Comparison of ENCODE assay signal across 8 cellular contexts in genomic region chr14:74945852-74946658, GRCh38. TPM values are rescaled to one million over a fixed set of nuclear protein-coding genes. Genes with fewer than 3 reads are reported as not detected.
DNase-seq lines count a peak whose midpoint lies in the region; ATAC-seq and TF ChIP-seq lines count a peak whose summit lies in the region.

No MANE protein-coding gene starts in this region.

- H3K4me1 ChIP-seq in PC-3 (ENCODE audit: insufficient read depth, low read length) (peaks cover 15% of the 10 kb centered on the region), esophagus squamous epithelium (peaks cover 33 to 67% (median 34%) of the 10 kb centered on the region in 3 donors), stomach (peaks cover 28 to 46% (median 36%) of the 10 kb centered on the region in 4 donors)

- H3K27ac ChIP-seq in PC-3 (ENCODE audit: low read length) = peak overlapping the region; percentile 71
- H3K27ac ChIP-seq in esophagus squamous epithelium = peak overlapping the region; percentile 20 to 76 (median 68)
- H3K27ac ChIP-seq in stomach = peak overlapping the region in 3 of 5 donors; percentile 2 to 57 (median 24)

- no peaks in the 10 kb centered on the region for H3K27me3 ChIP-seq in PC-3 (ENCODE audit: low read length)
- H3K27me3 ChIP-seq in esophagus squamous epithelium = no peaks in the 10 kb centered on the region
- H3K27me3 ChIP-seq in stomach = peaks cover 0 to 8% (median 0%) of the 10 kb centered on the region in 3 donors

- WGBS in esophagus squamous epithelium, 2 donors = 18 to 40% methylated on average over 8 to 12 of the region's 17 CpGs
- 29 to 39% (median 35%) methylated on average over 17 of the region's 17 CpGs for WGBS in stomach, 5 donors

- H2AFZ ChIP-seq in PC-3 (ENCODE audit: low read length) = peak overlapping the region; percentile 18

- no peak for TF ChIP-seq EP300 in stomach (IDR thresholded peaks at IDR 0.05)

- no peaks in the 10 kb centered on the region for H3F3A ChIP-seq in PC-3 (ENCODE audit: low read length, unreplicated experiment)

- CTCF ChIA-PET in PC-3 (lab: Charles Lee) = interaction anchor here (0.5 to 1.2 kb wide), 7 partner anchors 23 to 123 kb away, joined by 3 to 7 read pairs (median 3); partner anchors contain the start of genes RPS6KL1 and ZC2HC1C

- H3K9me3 ChIP-seq in PC-3 (ENCODE audit: low read length) (no peaks in the 10 kb centered on the region), esophagus squamous epithelium (no peaks in the 10 kb centered on the region), stomach (no peaks in the 10 kb centered on the region)

- ATAC-seq in PC-3 (peak; percentile 87), HG03095 (IDR thresholded peaks at IDR 0.05; ENCODE audit: unreplicated experiment) (no peak)

- no peaks in the 10 kb centered on the region for H3K27me3 Mint-ChIP-seq in nephron progenitor cell (ENCODE audit: low read depth, poor library complexity)

- H3K4me1 Mint-ChIP-seq in nephron progenitor cell = peaks cover 48% of the 10 kb centered on the region

- H3K36me3 ChIP-seq in PC-3 (ENCODE audit: low read depth, low read length) (no peaks in the 10 kb centered on the region), esophagus squamous epithelium (peaks cover 0 to 7% (median 0%) of the 10 kb centered on the region in 3 donors), stomach (no peaks in the 10 kb centered on the region)

- H3K9me2 ChIP-seq in PC-3 (replicated peaks; ENCODE audit: low read length) = no peaks in the 10 kb centered on the region

- POLR2A ChIA-PET in PC-3 (lab: Charles Lee; ENCODE audit: unreplicated experiment) = interaction anchor here (0.6 kb wide), 2 partner anchors 24 to 455 kb away, joined by 3 to 5 read pairs; no protein-coding TSS in a partner anchor

- peaks cover 18% of the 10 kb centered on the region for H3K36me3 Mint-ChIP-seq in nephron progenitor cell (ENCODE audit: low read depth)

- DNase-seq in EH (ENCODE audit: low read depth) = peak; percentile 70
- peak; percentile 56 for DNase-seq in HT1080 (ENCODE audit: low read depth)
- DNase-seq in PC-3 = peak; percentile 85
- DNase-seq in activated T-cell treated with anti-CD3 and anti-CD28 coated beads, Interleukin-2, amount 50 U/mL, for 1 hour = peak; percentile 77
- DNase-seq in esophagus squamous epithelium (lab: John Stamatoyannopoulos, UW) = no peak
- DNase-seq in nephron progenitor cell = peak; percentile 90
- peak; percentile 78 for DNase-seq in stomach

- TF ChIP-seq CTCF in PC-3 (conservative IDR thresholded peaks at IDR 0.05; ENCODE audit: low read depth, low read length) (peak; percentile 95), esophagus squamous epithelium (IDR thresholded peaks at IDR 0.05) (peak; percentile 65 to 94 (median 84)), nephron progenitor cell (IDR thresholded peaks at IDR 0.05) (peak; percentile 91), stomach (IDR thresholded peaks at IDR 0.05) (peak in 6 of 7 experiments; percentile 33 to 91 (median 84))

- H4K20me1 ChIP-seq in PC-3 (ENCODE audit: low read length) = no peaks in the 10 kb centered on the region

- no peak overlapping the region for H3K4me3 Mint-ChIP-seq in nephron progenitor cell

- peak overlapping the region; percentile 65 for H3K4me2 ChIP-seq in PC-3 (ENCODE audit: low read length)

- intact Hi-C loops in PC-3 (cut with micrococcal nuclease) (loop anchor here (2.0 to 10.0 kb wide), 3 partner anchors 43 to 139 kb away; partner anchors contain the start of gene EIF2B2), esophagus squamous epithelium (cut with DNase I) (loop anchor here (5.0 kb wide), 1 partner anchor 136 kb away; no protein-coding TSS in a partner anchor), stomach (cut with DNase I; ENCODE audit: low total_unique reads) (no loop called here)

- no peak overlapping the region for H3K9ac ChIP-seq in PC-3 (ENCODE audit: low read length)

- TF ChIP-seq POLR2A in esophagus squamous epithelium (IDR thresholded peaks at IDR 0.05) = no peak
- no peak for TF ChIP-seq POLR2A in stomach (IDR thresholded peaks at IDR 0.05)

- H3K79me2 ChIP-seq in PC-3 (ENCODE audit: low read length) = no peaks in the 10 kb centered on the region

- H3K4me3 ChIP-seq in PC-3 (ENCODE audit: low read length) (peak overlapping the region; percentile 6; the same call in 1 of the 2 replicates), esophagus squamous epithelium (peak overlapping the region in 2 of 4 donors; percentile 13 to 28), stomach (peak overlapping the region in 1 of 4 donors; percentile 2)

- peak overlapping the region; percentile 92 for H3K27ac Mint-ChIP-seq in nephron progenitor cell

- no TSS peak for BruUV-seq in PC-3 (replicated peaks; lab: Mats Ljungman, UMichigan)

- no peaks in the 10 kb centered on the region for H3K9me3 Mint-ChIP-seq in nephron progenitor cell

RNA-seq across cellular contexts. Expression of gene PGF, which starts 9.3 kb away (rescaled TPM):
- total RNA-seq in HT1080 (2014; rRNA removed; shearing (Covaris generic)) = 74.0 and 76.1 TPM in 2 replicates
- 80.5 and 89.2 TPM in 2 replicates for polyA plus RNA-seq in HT1080 (2015; cell fraction: cytosol; rRNA removed)
- 51.1 and 55.8 TPM in 2 replicates for polyA plus RNA-seq in HT1080 (2015; cell fraction: nucleus; rRNA removed)
- total RNA-seq in PC-3 (2014; rRNA removed) (0.26 and 1.5 TPM in 2 replicates), esophagus squamous epithelium (10 to 100 TPM in 1 of 4 donors, 1 to 10 TPM in 3; 1.6 to 42.3 (median 6.2) TPM), stomach (10 to 100 TPM in 1 of 5 donors, 1 to 10 TPM in 3, not detected in 1; 1.8 to 13.3 (median 8.1) TPM)
- 1 to 10 TPM; 3.7 to 7.2 (median 4.8) TPM for polyA plus RNA-seq in stomach

RNA-seq across cellular contexts. Expression of gene RPS6KL1, which starts 23.0 kb away (rescaled TPM):
- total RNA-seq in HT1080 (2014; rRNA removed; shearing (Covaris generic)) = not detected in 2 replicates
- polyA plus RNA-seq in HT1080 (2015; cell fraction: cytosol; rRNA removed) = not detected in 2 replicates
- 0.03 and 0.20 TPM in 2 replicates for polyA plus RNA-seq in HT1080 (2015; cell fraction: nucleus; rRNA removed)
- total RNA-seq in PC-3 (2014; rRNA removed) = 16.0 and 17.9 TPM in 2 replicates
- total RNA-seq in esophagus squamous epithelium = 1 to 10 TPM in 3 of 4 donors, under 1 TPM in 1; 0.83 to 1.7 (median 1.3) TPM
- total RNA-seq in stomach = 1 to 10 TPM in 2 of 5 donors, not detected in 3; 1.3 to 2.0 TPM
- polyA plus RNA-seq in stomach = 1 to 10 TPM in 2 of 3 donors, under 1 TPM in 1; 0.92 to 2.5 (median 2.0) TPM

RNA-seq across cellular contexts. Expression of gene EIF2B2, which starts 56.7 kb away (rescaled TPM):
- 124 and 154 TPM in 2 replicates for total RNA-seq in HT1080 (2014; rRNA removed; shearing (Covaris generic))
- polyA plus RNA-seq in HT1080 (2015; cell fraction: cytosol; rRNA removed) = 120 and 127 TPM in 2 replicates
- 133 and 137 TPM in 2 replicates for polyA plus RNA-seq in HT1080 (2015; cell fraction: nucleus; rRNA removed)
- total RNA-seq in PC-3 (2014; rRNA removed) (96.8 and 113 TPM in 2 replicates), esophagus squamous epithelium (10 to 100 TPM; 27.8 to 41.0 (median 39.0) TPM), stomach (100 to 1,000 TPM in 1 of 5 donors, 10 to 100 TPM in 3, 1 to 10 TPM in 1; 5.8 to 182 (median 23.7) TPM)
- 10 to 100 TPM; 27.6 to 32.1 (median 29.1) TPM for polyA plus RNA-seq in stomach
